ENCODE assay signal across 27 cellular contexts in the genomic region with DNA sequence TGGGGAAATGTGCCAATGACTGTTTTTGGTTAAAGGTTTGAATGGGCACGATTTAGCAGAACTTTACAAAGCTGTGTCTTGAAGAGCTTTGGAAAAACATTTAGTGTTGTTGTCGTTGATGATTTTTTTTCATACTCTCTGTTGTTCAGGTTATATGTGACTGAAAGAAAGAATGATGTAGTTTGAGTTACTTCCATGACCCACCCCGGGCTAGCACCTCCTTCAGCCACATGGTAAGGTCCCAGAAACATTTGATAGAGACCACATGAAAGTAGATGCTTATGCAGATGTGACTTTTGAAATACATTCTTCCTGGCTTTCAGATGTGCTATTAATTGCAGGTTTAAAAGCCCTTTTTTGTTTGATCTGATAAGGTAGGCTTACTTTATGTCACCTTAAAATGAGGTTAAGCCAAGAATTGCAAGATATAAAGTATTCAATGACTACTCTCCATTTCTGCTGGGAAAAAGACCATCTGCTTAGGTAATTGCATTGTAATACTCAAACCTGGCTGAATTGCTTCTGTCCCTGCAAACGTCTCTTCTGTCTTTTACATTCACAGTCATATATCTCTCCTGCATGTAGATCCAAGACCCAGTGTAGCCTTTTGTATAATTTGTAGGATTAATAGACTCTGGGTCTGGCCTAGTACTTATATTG.
"Had no signal": no experiment of that assay in that cellular context is flagged by ENCODE, and none has a peak within 500 bp of the region (broad histone marks: within the 10 kb centered on the region; RNA-seq: fewer than 3 reads in every experiment).

No MANE protein-coding gene starts in this region.

- H3K9me3 Mint-ChIP-seq: activated naive CD8-positive, alpha-beta T cell treated with anti-CD3 and anti-CD28 coated beads, Interleukin-2, amount 10 ng/mL, durations not matched to agents 7 days and 5 days had no signal

- H3K9me2 ChIP-seq: SK-N-SH had no signal

- H3K4me2 ChIP-seq: SK-N-SH had no signal

- H3K27ac Mint-ChIP-seq: activated B cell treated with CpG ODN at 0.5 μM for 24 hours; activated CD4-positive, alpha-beta T cell treated with anti-CD3 and anti-CD28 coated beads, Interleukin-2, amount 10 ng/mL, durations not matched to agents 24 days and 14 days; activated CD8-positive, alpha-beta memory T cell treated with anti-CD3 and anti-CD28 coated beads, Interleukin-2, amount 10 ng/mL, durations not matched to agents 7 days and 5 days; activated naive CD8-positive, alpha-beta T cell treated with anti-CD3 and anti-CD28 coated beads, Interleukin-2, amount 10 ng/mL, durations not matched to agents 7 days and 5 days; activated T-cell treated with anti-CD3 and anti-CD28 coated beads, Interleukin-2, amount 50 U/mL, for 24 hours; T-helper 17 cell had no signal

- ATAC-seq: activated CD8-positive, alpha-beta memory T cell treated with anti-CD3 and anti-CD28 coated beads, Interleukin-2, amount 10 ng/mL, durations not matched to agents 7 days and 5 days; T-helper 17 cell had no signal

- H3K9ac ChIP-seq: SK-N-SH had no signal

- H3K4me1 ChIP-seq: adrenal gland, Peyer's patch, SJCRH30 had no signal

- H3K36me3 ChIP-seq: adrenal gland, MG63, Peyer's patch, SJCRH30 had no signal

- H3K4me1 Mint-ChIP-seq: activated B cell treated with CpG ODN at 0.5 μM for 24 hours; activated CD4-positive, alpha-beta T cell treated with anti-CD3 and anti-CD28 coated beads, Interleukin-2, amount 10 ng/mL, durations not matched to agents 24 days and 14 days; activated CD8-positive, alpha-beta memory T cell treated with anti-CD3 and anti-CD28 coated beads, Interleukin-2, amount 10 ng/mL, durations not matched to agents 7 days and 5 days; activated naive CD8-positive, alpha-beta T cell treated with anti-CD3 and anti-CD28 coated beads, Interleukin-2, amount 10 ng/mL, durations not matched to agents 7 days and 5 days; T-helper 17 cell had no signal

- H3K27me3 ChIP-seq: adrenal gland, MG63, Peyer's patch, SJCRH30 had no signal

- H3K27ac ChIP-seq: adrenal gland, Peyer's patch, RWPE1, SJCRH30 had no signal

- H3K4me3 Mint-ChIP-seq: activated B cell treated with CpG ODN at 0.5 μM for 24 hours; activated CD4-positive, alpha-beta T cell treated with anti-CD3 and anti-CD28 coated beads, Interleukin-2, amount 10 ng/mL, durations not matched to agents 24 days and 14 days; activated CD8-positive, alpha-beta memory T cell treated with anti-CD3 and anti-CD28 coated beads, Interleukin-2, amount 10 ng/mL, durations not matched to agents 7 days and 5 days; activated naive CD8-positive, alpha-beta T cell treated with anti-CD3 and anti-CD28 coated beads, Interleukin-2, amount 10 ng/mL, durations not matched to agents 7 days and 5 days; activated T-cell treated with anti-CD3 and anti-CD28 coated beads, Interleukin-2, amount 50 U/mL, for 24 hours; T-helper 17 cell had no signal

- H3K36me3 Mint-ChIP-seq: activated CD8-positive, alpha-beta memory T cell treated with anti-CD3 and anti-CD28 coated beads, Interleukin-2, amount 10 ng/mL, durations not matched to agents 7 days and 5 days; activated naive CD8-positive, alpha-beta T cell treated with anti-CD3 and anti-CD28 coated beads, Interleukin-2, amount 10 ng/mL, durations not matched to agents 7 days and 5 days had no signal

- H3K4me3 ChIP-seq: adrenal gland, coronary artery, MG63, Peyer's patch, SJCRH30 had no signal

- DNase-seq: activated B cell treated with CpG ODN at 0.5 μM for 24 hours; activated CD4-positive, alpha-beta T cell treated with anti-CD3 and anti-CD28 coated beads for 1 hour; activated CD4-positive, alpha-beta T cell treated with anti-CD3 and anti-CD28 coated beads, Interleukin-2, amount 10 ng/mL, durations not matched to agents 24 days and 14 days; activated CD4-positive, alpha-beta T cell treated with anti-CD3 and anti-CD28 coated beads, Interleukin-2, amount 50 U/mL, for 48 hours; activated CD8-positive, alpha-beta memory T cell treated with anti-CD3 and anti-CD28 coated beads, Interleukin-2, amount 10 ng/mL, durations not matched to agents 7 days and 5 days; activated gamma-delta T cell treated with Interleukin-2 at 50 U/mL for 16 hours; activated naive CD4-positive, alpha-beta T cell treated with anti-CD3 and anti-CD28 coated beads, Interleukin-2, amount 50 U/mL, for 16 hours; activated naive CD8-positive, alpha-beta T cell treated with anti-CD3 and anti-CD28 coated beads, Interleukin-2, amount 10 ng/mL, durations not matched to agents 7 days and 5 days; activated T-cell treated with anti-CD3 and anti-CD28 coated beads, Interleukin-2, amount 50 U/mL, for 24 hours; adrenal gland; aorta; central memory CD4-positive, alpha-beta T cell; MG63; NCI-H1105 treated with DMSO at 0.1 percent for 48 hours; NCI-H1436 treated with DMSO at 0.1 percent for 48 hours; NCI-H187; NCI-H2081; NCI-H446; Peyer's patch; Right ventricle myocardium superior; SJCRH30; SK-N-SH; SW 1271; T-helper 17 cell; T1000 had no signal

- H3K9me3 ChIP-seq: adrenal gland, MG63, SJCRH30, SK-N-SH had no signal
